Comparison of ENCODE assay signal across 8 cellular contexts in genomic region chr9:14030350-14030823, GRCh38.
DNase-seq lines count a peak whose midpoint lies in the region; ATAC-seq and TF ChIP-seq lines count a peak whose summit lies in the region.

No MANE protein-coding gene starts in this region.

- ATAC-seq in left lobe of liver: no peak
- ATAC-seq in HG02642 (IDR thresholded peaks at IDR 0.05; ENCODE audit: poor library complexity, unreplicated experiment): no peak

- peak; percentile 55 for DNase-seq in HCEC 1CT
- DNase-seq in RWPE1 (ENCODE audit: low spot score): peak; percentile 69
- DNase-seq in glomerular endothelial cell (ENCODE audit: extremely low read depth, low read depth, low spot score): peak; percentile 88
- DNase-seq in erythroblast (lab: John Stamatoyannopoulos, UW): no peak
- DNase-seq in DMS114 treated with DMSO at 0.1 percent for 48 hours (lab: John Stamatoyannopoulos, UW; ENCODE audit: unreplicated experiment): no peak
- DNase-seq in left lobe of liver (ENCODE audit: low spot score): no peak

- POLR2A ChIA-PET in RWPE1 (lab: Yijun Ruan, JAX; ENCODE audit: low non-redundant PET): no interaction called here

- no peak for TF ChIP-seq POLR2A in erythroblast (IDR thresholded peaks at IDR 0.05; ENCODE audit: low read length)

- peak overlapping the region in 1 of 7 experiments; percentile 6 for H3K4me3 ChIP-seq in skin epidermis

- no peak for TF ChIP-seq CTCF in RWPE1 (conservative IDR thresholded peaks at IDR 0.05; ENCODE audit: low read depth)

- peak overlapping the region; percentile 87 for H3K27ac ChIP-seq in RWPE1
- peak overlapping the region in 12 of 21 experiments; percentile 6 to 75 (median 36) for H3K27ac ChIP-seq in skin epidermis

- CTCF ChIA-PET in RWPE1 (lab: Yijun Ruan, JAX): no interaction called here

Comparison
In these comparisons a context has a peak if more than half of its experiments do, and no peak if none do; other contexts are left out.
1. DNase-seq: peak in HCEC 1CT (single experiment), RWPE1 (single experiment) and glomerular endothelial cell (single experiment); none in erythroblast (0 of 2), DMS114 treated with DMSO at 0.1 percent for 48 hours (single experiment) and left lobe of liver (single experiment).